In genomic region chr11:65262775-65263174, GRCh38 we compare ENCODE assay signal across 8 cellular contexts. TPM values are rescaled to one million over a fixed set of nuclear protein-coding genes. Genes with fewer than 3 reads are reported as not detected.
DNase-seq lines count a peak whose midpoint lies in the region; ATAC-seq, FAIRE-seq and TF ChIP-seq lines count a peak whose summit lies in the region.

No MANE protein-coding gene starts in this region.

- H3K4me1 Mint-ChIP-seq in astrocyte (ENCODE audit: low read depth, unreplicated experiment) = peaks cover 7% of the 10 kb centered on the region

- POLR2A ChIA-PET in AG04449 (lab: Yijun Ruan, JAX) = interaction anchor here (1.1 to 2.1 kb wide), 3 partner anchors 52 to 141 kb away, joined by 3 to 6 read pairs (median 3); partner anchors contain the start of genes CDC42EP2, DPF2, FAU and MRPL49

- FAIRE-seq in astrocyte (lab: Jason Lieb, UNC) = no peak

- no peak overlapping the region for H4K8ac ChIP-seq in mesendoderm (ENCODE audit: low read depth, low read length)

- no peak overlapping the region for H2BK15ac ChIP-seq in mesendoderm (replicated peaks; ENCODE audit: low read depth)

- no peaks in the 10 kb centered on the region for H4K20me1 ChIP-seq in astrocyte (ENCODE audit: insufficient read depth, low read length)

- no peak overlapping the region for H2AK5ac ChIP-seq in mesendoderm (ENCODE audit: low read length)

- no peak for ATAC-seq in GM21723 (IDR thresholded peaks at IDR 0.05; ENCODE audit: unreplicated experiment)

- peaks cover 12% of the 10 kb centered on the region for H3K4me1 ChIP-seq in astrocyte (ENCODE audit: insufficient read depth, low read length)
- H3K4me1 ChIP-seq in mesendoderm (ENCODE audit: control insufficient read depth, low read depth, low read length) = peaks cover 7% of the 10 kb centered on the region

- peak overlapping the region; percentile 86 for H3K9ac ChIP-seq in astrocyte (ENCODE audit: low read length)
- H3K9ac ChIP-seq in mesendoderm (ENCODE audit: low read length) = peak overlapping the region; percentile 99

- WGBS in mesendoderm (ENCODE audit: extremely low coverage, insufficient coverage, low lambda C conversion rate) = no CpG with 5 or more reads among the region's 6 CpGs

- H2BK5ac ChIP-seq in mesendoderm (ENCODE audit: low read length) = no peak overlapping the region

- peaks cover 32% of the 10 kb centered on the region for H3K79me2 ChIP-seq in astrocyte (ENCODE audit: insufficient read depth, low read length)
- peaks cover 9% of the 10 kb centered on the region for H3K79me2 ChIP-seq in mesendoderm (ENCODE audit: control insufficient read depth, insufficient read depth, low read length)

- no peaks in the 10 kb centered on the region for H3K36me3 Mint-ChIP-seq in astrocyte (ENCODE audit: low read depth, unreplicated experiment)

- peak overlapping the region; percentile 91 for H3K27ac Mint-ChIP-seq in astrocyte (ENCODE audit: unreplicated experiment)

- CTCF ChIA-PET in AG04449 (lab: Yijun Ruan, JAX) = interaction anchor here (1.2 to 52.1 kb wide), 7 partner anchors 10 to 91 kb away, joined by 3 to 1993 read pairs (median 8); partner anchors contain the start of genes CDC42EP2, DPF2 and TIGD3

- TF ChIP-seq CTCF in AG04449 (IDR thresholded peaks at IDR 0.05; ENCODE audit: insufficient read depth, low read length, missing control alignments) (no peak), HL-60 (IDR thresholded peaks at IDR 0.05; ENCODE audit: insufficient read depth, low read length) (no peak), astrocyte (IDR thresholded peaks at IDR 0.05; ENCODE audit: insufficient read depth, low read depth, low read length) (no peak)

- no peak overlapping the region for H3K18ac ChIP-seq in mesendoderm (ENCODE audit: low read length)

- no peak overlapping the region for H3K4ac ChIP-seq in mesendoderm (ENCODE audit: low read depth, low read length)

- no peaks in the 10 kb centered on the region for H3K36me3 ChIP-seq in astrocyte (ENCODE audit: insufficient read depth, low read length)
- H3K36me3 ChIP-seq in mesendoderm (ENCODE audit: control insufficient read depth, insufficient read depth, low read length) = peaks cover 2% of the 10 kb centered on the region

- H3K79me1 ChIP-seq in mesendoderm (ENCODE audit: low read length) = peaks cover 6% of the 10 kb centered on the region

- DNase-seq in AG04449 (ENCODE audit: low read depth, low spot score) (no peak), HL-60 (ENCODE audit: low read depth in 1 of 2, low spot score in 1 of 2) (no peak), astrocyte (ENCODE audit: low read depth) (no peak), mesendoderm (no peak), germinal center (ENCODE audit: low spot score) (no peak)
- no peak for DNase-seq in activated CD4-positive, CD25-positive, alpha-beta regulatory T cell (lab: John Stamatoyannopoulos, UW)
- no peak for DNase-seq in stimulated activated CD8-positive, alpha-beta memory T cell treated with anti-CD3 and anti-CD28 coated beads, Interleukin-4, amount 100 ng/mL, for 48 hours

- peak overlapping the region; percentile 89 for H3K4me2 ChIP-seq in astrocyte (ENCODE audit: low read length)
- H3K4me2 ChIP-seq in mesendoderm (ENCODE audit: low read length) = peak overlapping the region; percentile 60

- H3K23ac ChIP-seq in mesendoderm (ENCODE audit: low read length) = no peak overlapping the region

- H2BK120ac ChIP-seq in mesendoderm (ENCODE audit: low read depth, low read length) = peak overlapping the region; percentile 75

- H3K9me3 Mint-ChIP-seq in astrocyte (ENCODE audit: unreplicated experiment) = peaks cover 2% of the 10 kb centered on the region

- H3K56ac ChIP-seq in mesendoderm (ENCODE audit: low read length) = peak overlapping the region; percentile 95

- H3K9me3 ChIP-seq in astrocyte (ENCODE audit: insufficient read depth, low read depth, low read length) = no peaks in the 10 kb centered on the region

- H3K27ac ChIP-seq in HL-60 (replicated peaks) = peak overlapping the region; percentile 98
- no peak overlapping the region for H3K27ac ChIP-seq in astrocyte (ENCODE audit: low read depth, low read length)
- H3K27ac ChIP-seq in mesendoderm (ENCODE audit: low read depth, low read length) = no peak overlapping the region

- H3K27me3 ChIP-seq in HL-60 (ENCODE audit: insufficient read depth, poor library complexity, severe bottlenecking) (no peaks in the 10 kb centered on the region), astrocyte (ENCODE audit: insufficient read depth, low read length) (no peaks in the 10 kb centered on the region), mesendoderm (ENCODE audit: insufficient read depth, low read length, poor library complexity) (no peaks in the 10 kb centered on the region)

- peak overlapping the region; percentile 94 for H3K4me3 Mint-ChIP-seq in astrocyte (ENCODE audit: unreplicated experiment)

- peak overlapping the region; percentile 79 for H3K4me3 ChIP-seq in AG04449 (ENCODE audit: low read depth, low read length)
- peak overlapping the region; percentile 82 for H3K4me3 ChIP-seq in HL-60 (replicated peaks; ENCODE audit: insufficient read depth, low read length)
- H3K4me3 ChIP-seq in astrocyte (ENCODE audit: insufficient read depth, low read depth, low read length) = peak overlapping the region; percentile 81
- H3K4me3 ChIP-seq in mesendoderm (ENCODE audit: low read length) = peak overlapping the region; percentile 76

- H4K5ac ChIP-seq in mesendoderm (ENCODE audit: low read length) = no peak overlapping the region

- H2AFZ ChIP-seq in astrocyte (ENCODE audit: low read depth, low read length) = peak overlapping the region; percentile 82

- no peaks in the 10 kb centered on the region for H3K27me3 Mint-ChIP-seq in astrocyte (ENCODE audit: low read depth, unreplicated experiment)

RNA-seq across cellular contexts. Expression of gene POLA2, which starts 1.0 kb away (rescaled TPM):
- total RNA-seq in astrocyte = 5.2 and 6.0 TPM in 2 replicates
- 15.3 TPM for polyA plus RNA-seq in mesendoderm (2013, experiment 1 of 2)
- polyA plus RNA-seq in mesendoderm (2013, experiment 2 of 2) = 15.6 TPM

RNA-seq across cellular contexts. Expression of gene CDC42EP2, which starts 51.9 kb away (rescaled TPM):
- total RNA-seq in astrocyte = 23.0 and 26.7 TPM in 2 replicates
- 6.5 TPM for polyA plus RNA-seq in mesendoderm (2013, experiment 1 of 2)
- 6.8 TPM for polyA plus RNA-seq in mesendoderm (2013, experiment 2 of 2)
